In the genomic region with DNA sequence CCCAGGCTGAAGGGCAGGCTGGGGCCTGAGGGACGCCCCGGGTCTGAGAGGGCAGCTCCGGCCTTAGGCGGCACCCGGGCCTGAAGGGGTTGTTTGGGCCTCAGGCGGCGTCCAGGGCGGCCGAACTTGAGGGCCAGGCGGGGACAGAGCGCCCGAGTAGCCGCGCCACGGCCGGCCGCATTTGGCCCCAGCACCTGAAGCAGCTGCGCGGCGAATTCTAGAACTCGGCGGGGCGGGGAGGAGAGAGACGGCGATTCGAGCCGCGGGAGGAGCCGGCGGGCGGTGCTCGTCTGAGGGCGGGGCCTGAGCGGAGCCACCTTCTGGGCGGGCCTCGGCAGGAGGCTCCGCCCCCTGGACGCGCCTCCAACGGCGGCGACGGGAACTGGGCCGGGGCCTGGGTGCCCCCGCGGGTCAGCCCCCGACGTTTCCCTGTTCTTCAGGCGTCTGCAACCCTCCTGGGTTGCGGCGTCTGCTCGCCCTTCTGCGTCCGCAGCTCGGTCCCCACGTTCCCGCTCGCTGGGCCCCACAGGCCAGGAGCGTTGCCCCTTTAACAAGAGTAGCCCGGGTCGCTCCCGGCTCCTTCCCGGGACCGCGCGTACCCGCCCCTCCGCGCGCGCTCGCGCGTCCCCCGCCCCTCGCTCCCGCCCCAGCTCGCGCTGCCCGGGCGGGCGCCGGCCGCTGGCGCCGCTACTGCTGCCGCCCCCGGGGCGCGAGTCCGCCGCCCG, we compare ENCODE assay signal across 1 cellular context.
A peak's percentile ranks its signal among the peaks of the same experiment; 100 is the strongest.
TF ChIP-seq lines count a peak whose summit lies in the region.

A gene with protein sequence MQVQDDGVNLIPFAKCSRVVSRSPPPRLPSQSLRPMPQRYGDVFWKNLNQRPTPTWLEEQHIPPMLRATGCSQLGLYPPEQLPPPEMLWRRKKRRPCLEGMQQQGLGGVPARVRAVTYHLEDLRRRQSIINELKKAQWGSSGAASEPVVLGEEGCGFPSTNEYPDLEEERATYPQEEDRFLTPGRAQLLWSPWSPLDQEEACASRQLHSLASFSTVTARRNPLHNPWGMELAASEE (minus strand): TSS at position 221 of the 725 bp plus-strand sequence. CDS start 3,085 bp downstream, outside the sequence.
A gene (plus strand): TSS at position 649 of the 725 bp plus-strand sequence. CDS start 2,297 bp downstream, outside the sequence.

TF ChIP-seq in WTC11, 78 proteins besides CTCF, POLR2A, EP300 and RAD21 (continued from another document):
- TF ChIP-seq, protein P1, sequence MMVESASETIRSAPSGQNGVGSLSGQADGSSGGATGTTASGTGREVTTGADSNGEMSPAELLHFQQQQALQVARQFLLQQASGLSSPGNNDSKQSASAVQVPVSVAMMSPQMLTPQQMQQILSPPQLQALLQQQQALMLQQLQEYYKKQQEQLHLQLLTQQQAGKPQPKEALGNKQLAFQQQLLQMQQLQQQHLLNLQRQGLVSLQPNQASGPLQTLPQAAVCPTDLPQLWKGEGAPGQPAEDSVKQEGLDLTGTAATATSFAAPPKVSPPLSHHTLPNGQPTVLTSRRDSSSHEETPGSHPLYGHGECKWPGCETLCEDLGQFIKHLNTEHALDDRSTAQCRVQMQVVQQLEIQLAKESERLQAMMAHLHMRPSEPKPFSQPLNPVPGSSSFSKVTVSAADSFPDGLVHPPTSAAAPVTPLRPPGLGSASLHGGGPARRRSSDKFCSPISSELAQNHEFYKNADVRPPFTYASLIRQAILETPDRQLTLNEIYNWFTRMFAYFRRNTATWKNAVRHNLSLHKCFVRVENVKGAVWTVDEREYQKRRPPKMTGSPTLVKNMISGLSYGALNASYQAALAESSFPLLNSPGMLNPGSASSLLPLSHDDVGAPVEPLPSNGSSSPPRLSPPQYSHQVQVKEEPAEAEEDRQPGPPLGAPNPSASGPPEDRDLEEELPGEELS (CRISPR knock-in tag; IDR thresholded peaks at IDR 0.05): 0 out of 2 replicates have a peak, but pooled peaks have one; percentile 15
- TF ChIP-seq ZBTB21 (CRISPR knock-in tag; IDR thresholded peaks at IDR 0.05; ENCODE audit: borderline replicate concordance) (0 out of 2 replicates have a peak, but pooled peaks have one; percentile 34), ESRRA (CRISPR knock-in tag; IDR thresholded peaks at IDR 0.05; ENCODE audit: borderline replicate concordance) (peak; percentile 31; the same call in 1 of the 2 replicates)
